In genomic region chr20:17841751-17842191, GRCh38 we compare ENCODE assay signal across 13 cellular contexts.
A peak's percentile ranks its signal among the peaks of the same experiment; 100 is the strongest.
DNase-seq lines count a peak whose midpoint lies in the region; ATAC-seq and TF ChIP-seq lines count a peak whose summit lies in the region.
"Had no signal": no experiment of that assay in that cellular context is flagged by ENCODE, and none has a peak within 500 bp of the region (broad histone marks: within the 10 kb centered on the region; RNA-seq: fewer than 3 reads in every experiment).

No MANE protein-coding gene starts in this region.

- intact Hi-C loops in colonic mucosa (cut with DNase I) = no loop called here

- no peaks in the 10 kb centered on the region for H3K79me2 ChIP-seq in neural progenitor cell (ENCODE audit: low read depth)

- 87% methylated on average over 12 of the region's 12 CpGs for WGBS in liver

- no peaks in the 10 kb centered on the region for H4K20me1 ChIP-seq in neural progenitor cell (ENCODE audit: low read depth)

- H3K27me3 Mint-ChIP-seq in neural progenitor cell (ENCODE audit: insufficient read depth, low read depth) = peaks cover 17% of the 10 kb centered on the region
- H3K27me3 Mint-ChIP-seq: dendritic cell treated with granulocyte-macrophage colony-stimulating factor and Interleukin-4, amounts not matched to agents 40 ng/mL and 50 ng/mL, for 4 days had no signal

- TF ChIP-seq RAD21 in liver (IDR thresholded peaks at IDR 0.05) = no peak

- no peak overlapping the region for H3K4me2 ChIP-seq in neural progenitor cell

- no peak overlapping the region for H3K4me3 Mint-ChIP-seq in neural progenitor cell
- H3K4me3 Mint-ChIP-seq: CD4-positive, CD25-positive, alpha-beta regulatory T cell; dendritic cell treated with granulocyte-macrophage colony-stimulating factor and Interleukin-4, amounts not matched to agents 40 ng/mL and 50 ng/mL, for 4 days had no signal

- H3K4me1 ChIP-seq in colonic mucosa (peaks cover 3% of the 10 kb centered on the region), liver (ENCODE audit: control insufficient read depth in 4 of 4, insufficient read depth in 4 of 4, low read length in 3 of 4) (no peaks in the 10 kb centered on the region), subcutaneous abdominal adipose tissue (ENCODE audit: control insufficient read depth in 5 of 5, insufficient read depth in 5 of 5, low read length in 5 of 5) (peaks cover 6 to 43% (median 34%) of the 10 kb centered on the region in 5 donors), neural progenitor cell (peaks cover 10% of the 10 kb centered on the region)

- H3K9me3 Mint-ChIP-seq in neural progenitor cell = no peaks in the 10 kb centered on the region
- H3K9me3 Mint-ChIP-seq: dendritic cell treated with granulocyte-macrophage colony-stimulating factor and Interleukin-4, amounts not matched to agents 40 ng/mL and 50 ng/mL, for 4 days had no signal

- no peak for TF ChIP-seq CTCF in colonic mucosa (IDR thresholded peaks at IDR 0.05)
- no peak for TF ChIP-seq CTCF in liver (IDR thresholded peaks at IDR 0.05; ENCODE audit: low read depth, low read length, missing input control)
- TF ChIP-seq CTCF in neural progenitor cell (IDR thresholded peaks at IDR 0.05) = no peak

- DNase-seq in H4 (ENCODE audit: low spot score) = peak; percentile 17
- DNase-seq in colonic mucosa = no peak
- no peak for DNase-seq in KG1 (lab: John Stamatoyannopoulos, UW)
- no peak for DNase-seq in neural progenitor cell (ENCODE audit: low spot score)
- DNase-seq in activated CD4-positive, CD25-positive, alpha-beta regulatory T cell (lab: John Stamatoyannopoulos, UW) = no peak
- DNase-seq: CD4-positive, CD25-positive, alpha-beta regulatory T cell; stimulated activated naive CD4-positive, alpha-beta T cell had no signal

- H3F3A ChIP-seq in neural progenitor cell (ENCODE audit: low read depth) = no peaks in the 10 kb centered on the region

- H3K27me3 ChIP-seq in colonic mucosa = no peaks in the 10 kb centered on the region
- H3K27me3 ChIP-seq in liver (ENCODE audit: control insufficient read depth in 4 of 4, insufficient read depth in 4 of 4, low read length in 3 of 4) = no peaks in the 10 kb centered on the region
- H3K27me3 ChIP-seq in subcutaneous abdominal adipose tissue (ENCODE audit: control insufficient read depth in 5 of 5, insufficient read depth in 4 of 5, low read length in 5 of 5) = no peaks in the 10 kb centered on the region
- H3K27me3 ChIP-seq in neural progenitor cell = no peaks in the 10 kb centered on the region

- H3K4me1 Mint-ChIP-seq in neural progenitor cell = peaks cover 7% of the 10 kb centered on the region

- H3K4me3 ChIP-seq in colonic mucosa (no peak overlapping the region), liver (ENCODE audit: low read depth in 1 of 3, low read length in 3 of 3) (no peak overlapping the region), subcutaneous abdominal adipose tissue (ENCODE audit: low read depth in 1 of 5, low read length in 5 of 5) (no peak overlapping the region), neural progenitor cell (no peak overlapping the region)

- H3K27ac ChIP-seq in colonic mucosa = peak overlapping the region; percentile 34
- H3K27ac ChIP-seq in liver (ENCODE audit: low read depth in 1 of 2, low read length in 2 of 2) = peak overlapping the region in 1 of 2 donors; percentile 46
- peak overlapping the region; percentile 32 for H3K27ac ChIP-seq in subcutaneous abdominal adipose tissue (ENCODE audit: low read depth, low read length)
- H3K27ac ChIP-seq in neural progenitor cell = no peak overlapping the region

- ATAC-seq in GM19452 (IDR thresholded peaks at IDR 0.05; ENCODE audit: unreplicated experiment) = no peak
- ATAC-seq: activated CD4-positive, CD25-positive, alpha-beta regulatory T cell treated with anti-CD3 and anti-CD28 coated beads, Interleukin-2, amount 50 U/mL, for 24 hours had no signal

- no peak overlapping the region for H2AFZ ChIP-seq in neural progenitor cell (replicated peaks)

- H3K9me3 ChIP-seq in colonic mucosa (no peaks in the 10 kb centered on the region), liver (ENCODE audit: control insufficient read depth in 4 of 4, low read length in 3 of 4) (no peaks in the 10 kb centered on the region), subcutaneous abdominal adipose tissue (ENCODE audit: control insufficient read depth in 5 of 5, low read length in 5 of 5) (peaks cover 0 to 3% (median 0%) of the 10 kb centered on the region in 5 donors), neural progenitor cell (ENCODE audit: low read depth) (no peaks in the 10 kb centered on the region)

- H3K36me3 ChIP-seq in colonic mucosa (no peaks in the 10 kb centered on the region), liver (ENCODE audit: control insufficient read depth in 4 of 4, insufficient read depth in 3 of 4, low read depth in 1 of 4, low read length in 3 of 4) (no peaks in the 10 kb centered on the region), subcutaneous abdominal adipose tissue (ENCODE audit: control insufficient read depth in 5 of 5, insufficient read depth in 5 of 5, low read length in 5 of 5) (no peaks in the 10 kb centered on the region), neural progenitor cell (no peaks in the 10 kb centered on the region)

- H3K27ac Mint-ChIP-seq in neural progenitor cell = no peak overlapping the region
- H3K27ac Mint-ChIP-seq: activated T-helper 2 cell treated with anti-CD3 and anti-CD28 coated beads, Interferon-gamma antibody, Interleukin-2, Interleukin-4, amounts not matched to agents 10 μg/mL and 5 μg/mL and 100 μg/mL, durations not matched to agents 14 hours and 24 hours and 36 hours; CD4-positive, CD25-positive, alpha-beta regulatory T cell; dendritic cell treated with granulocyte-macrophage colony-stimulating factor and Interleukin-4, amounts not matched to agents 40 ng/mL and 50 ng/mL, for 4 days had no signal

- H3K9ac ChIP-seq in colonic mucosa (ENCODE audit: low read depth in 2 of 2, low read length in 2 of 2) (no peak overlapping the region), liver (ENCODE audit: low read depth in 1 of 2, low read length in 2 of 2) (no peak overlapping the region), subcutaneous abdominal adipose tissue (ENCODE audit: low read length in 5 of 5) (peak overlapping the region in 1 of 5 donors; percentile 41), neural progenitor cell (no peak overlapping the region)

- no peaks in the 10 kb centered on the region for H3K36me3 Mint-ChIP-seq in neural progenitor cell
- H3K36me3 Mint-ChIP-seq: CD4-positive, CD25-positive, alpha-beta regulatory T cell had no signal

TF ChIP-seq in liver, 16 proteins besides CTCF, POLR2A, EP300 and RAD21:
- TF ChIP-seq HNF4G (IDR thresholded peaks at IDR 0.05) = no peak
- TF ChIP-seq RXRA (IDR thresholded peaks at IDR 0.05) = peak in 1 of 2 donors; percentile 9
- TF ChIP-seq GABPA (IDR thresholded peaks at IDR 0.05 in 1 of 2, conservative IDR thresholded peaks at IDR 0.05 in 1 of 2) = no peak
- TF ChIP-seq SP1 (IDR thresholded peaks at IDR 0.05) = peak; percentile 12
- TF ChIP-seq FOXA1 (IDR thresholded peaks at IDR 0.05) = no peak
- no peak for TF ChIP-seq NR2F2 (IDR thresholded peaks at IDR 0.05)
- no peak for TF ChIP-seq JUND (IDR thresholded peaks at IDR 0.05)
- no peak for TF ChIP-seq ZBTB33 (IDR thresholded peaks at IDR 0.05)
- no peak for TF ChIP-seq HNF4A (conservative IDR thresholded peaks at IDR 0.05)
- no peak for TF ChIP-seq FOXA2 (IDR thresholded peaks at IDR 0.05)
